ENCODE assay signal across 22 cellular contexts in genomic region chr2:71254776-71255175, GRCh38.
"Had no signal": no experiment of that assay in that cellular context is flagged by ENCODE, and none has a peak within 500 bp of the region (broad histone marks: within the 10 kb centered on the region; RNA-seq: fewer than 3 reads in every experiment).

No MANE protein-coding gene starts in this region.

- H3K4me3 ChIP-seq: hepatocyte, left ventricle myocardium inferior, lung, mucosa of descending colon, ovary, sigmoid colon, spleen, suprapubic skin, thoracic aorta, tibial artery, uterus had no signal

- H3K4me1 ChIP-seq: sigmoid colon, spleen, suprapubic skin, tibial artery, uterus had no signal

- H3K36me3 ChIP-seq: left ventricle myocardium inferior, ovary, sigmoid colon, spleen, suprapubic skin, thoracic aorta, tibial artery, uterus had no signal

- DNase-seq: islet precursor cell; left ventricle myocardium inferior; mesendoderm; mucosa of descending colon; naive thymus-derived CD4-positive, alpha-beta T cell; ovary; retina; right cardiac atrium; sigmoid colon; small intestine; spleen; stimulated activated CD4-positive, alpha-beta T cell treated with anti-CD3 and anti-CD28 coated beads, Interleukin-4, amount 100 ng/mL, for 24 hours; stimulated activated naive CD4-positive, alpha-beta T cell; tibial artery; trophoblast cell; uterus had no signal

- ATAC-seq: mucosa of descending colon; naive thymus-derived CD4-positive, alpha-beta T cell; natural killer cell treated with Interleukin-12 subunit alpha and Interleukin-12 subunit beta and Interleukin-15 and Interleukin-18, amount 100 ng/mL, for 72 hours; right cardiac atrium; stimulated activated effector memory CD8-positive, alpha-beta T cell treated with anti-CD3 and anti-CD28 coated beads, Interleukin-12 subunit alpha, Interleukin-12 subunit beta, amount 100 ng/mL, for 72 hours had no signal

- H3K27ac ChIP-seq: hepatocyte, ovary, sigmoid colon, spleen, suprapubic skin, thoracic aorta, tibial artery, uterus had no signal

- H3K27me3 ChIP-seq: ovary, sigmoid colon, tibial artery, uterus had no signal

- H3K9me3 ChIP-seq: left ventricle myocardium inferior, mucosa of descending colon, ovary, sigmoid colon, spleen, suprapubic skin, thoracic aorta, tibial artery, uterus had no signal
